ENCODE assay signal across 8 cellular contexts in genomic region chr17:18859256-18859655, GRCh38. TPM values are rescaled to one million over a fixed set of nuclear protein-coding genes. Genes with fewer than 3 reads are reported as not detected.
A peak's percentile ranks its signal among the peaks of the same experiment; 100 is the strongest.
DNase-seq lines count a peak whose midpoint lies in the region; ATAC-seq and TF ChIP-seq lines count a peak whose summit lies in the region.

No MANE protein-coding gene starts in this region.

- CTCF ChIA-PET in SK-N-SH (lab: Yijun Ruan, JAX): interaction anchor here (1.2 to 1.9 kb wide), 2 partner anchors 90 to 102 kb away, joined by 5 to 6 read pairs; no protein-coding TSS in a partner anchor

- no peaks in the 10 kb centered on the region for H3K36me3 ChIP-seq in SK-N-SH (replicated peaks in 1 of 2; ENCODE audit: control insufficient read depth in 1 of 2, insufficient read depth in 2 of 2, low read length in 1 of 2)

- H3K27me3 Mint-ChIP-seq in T-helper 1 cell treated with Interleukin-12 subunit alpha and Interleukin-12 subunit beta and Interleukin-4 antibody, amounts not matched to agents 30 μg/mL and 1 μg/mL, for 36 hours (ENCODE audit: low read depth): no peaks in the 10 kb centered on the region

- H3K4me1 ChIP-seq in SK-N-SH (ENCODE audit: control insufficient read depth in 1 of 2, insufficient read depth in 2 of 2, low read depth in 1 of 2, low read length in 1 of 2): peaks cover 7 to 17% of the 10 kb centered on the region in 2 experiments; a peak in 3 of 4 replicates

- ATAC-seq in SK-N-SH treated with all-trans-retinoic acid at 6 μM for 48 hours (no peak), GM19463 (IDR thresholded peaks at IDR 0.05; ENCODE audit: unreplicated experiment) (no peak)

- DNase-seq in SK-N-SH (peak; percentile 28), fibroblast of mammary gland (ENCODE audit: low read depth) (peak; percentile 47), retina (peak; percentile 49), T-helper 9 cell (no peak), AG08396 (ENCODE audit: low spot score) (no peak)

- no peak for TF ChIP-seq RAD21 in SK-N-SH (IDR thresholded peaks at IDR 0.05; ENCODE audit: low read length)

- TF ChIP-seq EP300 in SK-N-SH (IDR thresholded peaks at IDR 0.05; ENCODE audit: borderline replicate concordance in 1 of 2, low read depth in 1 of 2, low read length in 1 of 2): no peak

- no peaks in the 10 kb centered on the region for H3F3A ChIP-seq in SK-N-SH (replicated peaks; ENCODE audit: insufficient read depth)

- H3K9ac ChIP-seq in SK-N-SH: peak overlapping the region; percentile 84; the same call in 1 of the 2 replicates

- WGBS in SK-N-SH (ENCODE audit: low lambda C conversion rate): 42% methylated on average over 4 of the region's 4 CpGs

- POLR2A ChIA-PET in SK-N-SH (lab: Yijun Ruan, JAX): interaction anchor here (1.0 kb wide), 1 partner anchor 528 kb away, joined by 3 read pairs; no protein-coding TSS in a partner anchor

- peak overlapping the region in 1 of 2 experiments; percentile 54; a peak in 1 of 4 replicates for H3K27ac ChIP-seq in SK-N-SH (ENCODE audit: low read depth in 2 of 2, low read length in 1 of 2)

- peak overlapping the region; percentile 67 for H3K27ac Mint-ChIP-seq in T-helper 1 cell treated with Interleukin-12 subunit alpha and Interleukin-12 subunit beta and Interleukin-4 antibody, amounts not matched to agents 30 μg/mL and 1 μg/mL, for 36 hours

- no peaks in the 10 kb centered on the region for H3K27me3 ChIP-seq in SK-N-SH (ENCODE audit: insufficient read depth)

- peaks cover 45% of the 10 kb centered on the region for H3K4me1 Mint-ChIP-seq in T-helper 1 cell treated with Interleukin-12 subunit alpha and Interleukin-12 subunit beta and Interleukin-4 antibody, amounts not matched to agents 30 μg/mL and 1 μg/mL, for 36 hours (ENCODE audit: low read depth)

- H3K79me2 ChIP-seq in SK-N-SH (ENCODE audit: insufficient read depth): peaks cover 71% of the 10 kb centered on the region

- peaks cover 1% of the 10 kb centered on the region for H3K36me3 Mint-ChIP-seq in T-helper 1 cell treated with Interleukin-12 subunit alpha and Interleukin-12 subunit beta and Interleukin-4 antibody, amounts not matched to agents 30 μg/mL and 1 μg/mL, for 36 hours (ENCODE audit: low read depth)

- H3K9me3 Mint-ChIP-seq in T-helper 1 cell treated with Interleukin-12 subunit alpha and Interleukin-12 subunit beta and Interleukin-4 antibody, amounts not matched to agents 30 μg/mL and 1 μg/mL, for 36 hours: no peaks in the 10 kb centered on the region

- peak overlapping the region; percentile 70 for H3K4me2 ChIP-seq in SK-N-SH

- H2AFZ ChIP-seq in SK-N-SH (ENCODE audit: low read depth): no peak overlapping the region

- H3K4me3 Mint-ChIP-seq in T-helper 1 cell treated with Interleukin-12 subunit alpha and Interleukin-12 subunit beta and Interleukin-4 antibody, amounts not matched to agents 30 μg/mL and 1 μg/mL, for 36 hours: peak overlapping the region; percentile 75

- H3K4me3 ChIP-seq in SK-N-SH (ENCODE audit: low read depth in 2 of 2, low read length in 1 of 2): peak overlapping the region; percentile 72 to 77
- peak overlapping the region; percentile 47 for H3K4me3 ChIP-seq in fibroblast of mammary gland (ENCODE audit: control insufficient read depth, low read depth, low read length)

- no peaks in the 10 kb centered on the region for H3K9me3 ChIP-seq in SK-N-SH

- no peak for TF ChIP-seq CTCF in SK-N-SH (IDR thresholded peaks at IDR 0.05)
- TF ChIP-seq CTCF in fibroblast of mammary gland (conservative IDR thresholded peaks at IDR 0.05; ENCODE audit: control insufficient read depth, insufficient read depth, low read depth, low read length): no peak

- H4K20me1 ChIP-seq in SK-N-SH (ENCODE audit: insufficient read depth): no peaks in the 10 kb centered on the region

- no peaks in the 10 kb centered on the region for H3K9me2 ChIP-seq in SK-N-SH

TF ChIP-seq in SK-N-SH, 30 proteins besides CTCF, POLR2A, EP300 and RAD21 (continues in another document):
- no peak for TF ChIP-seq SMC3 (IDR thresholded peaks at IDR 0.05; ENCODE audit: low read depth, low read length)
- TF ChIP-seq, protein P1, sequence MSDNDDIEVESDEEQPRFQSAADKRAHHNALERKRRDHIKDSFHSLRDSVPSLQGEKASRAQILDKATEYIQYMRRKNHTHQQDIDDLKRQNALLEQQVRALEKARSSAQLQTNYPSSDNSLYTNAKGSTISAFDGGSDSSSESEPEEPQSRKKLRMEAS (IDR thresholded peaks at IDR 0.05; ENCODE audit: low read depth): no peak
- TF ChIP-seq SIN3A (IDR thresholded peaks at IDR 0.05; ENCODE audit: borderline replicate concordance, low read depth, low read length): no peak
- no peak for TF ChIP-seq ZBTB33 (IDR thresholded peaks at IDR 0.05; ENCODE audit: borderline replicate concordance, low read depth)
- no peak for TF ChIP-seq POLR2AphosphoS5 (IDR thresholded peaks at IDR 0.05; ENCODE audit: low read depth, low read length)
- TF ChIP-seq NFIC (IDR thresholded peaks at IDR 0.05; ENCODE audit: borderline replicate concordance): no peak
- no peak for TF ChIP-seq RCOR1 (IDR thresholded peaks at IDR 0.05; ENCODE audit: low read length)
- no peak for TF ChIP-seq MEF2A (IDR thresholded peaks at IDR 0.05; ENCODE audit: borderline replicate concordance, low read depth)
- no peak for TF ChIP-seq NRF1 (IDR thresholded peaks at IDR 0.05; ENCODE audit: low read depth, low read length)

TF ChIP-seq in SK-N-SH treated with all-trans-retinoic acid at 6 μM for 48 hours, 23 proteins besides CTCF, POLR2A, EP300 and RAD21 (continues in another document):
- TF ChIP-seq RARB (CRISPR knock-in tag; IDR thresholded peaks at IDR 0.05) (no peak), TOX (CRISPR knock-in tag; IDR thresholded peaks at IDR 0.05; ENCODE audit: borderline replicate concordance) (no peak), PPARA (CRISPR knock-in tag; IDR thresholded peaks at IDR 0.05; ENCODE audit: borderline replicate concordance) (no peak), ZNF8 (CRISPR knock-in tag; IDR thresholded peaks at IDR 0.05) (no peak), TCF4 (CRISPR knock-in tag; IDR thresholded peaks at IDR 0.05; ENCODE audit: borderline replicate concordance) (no peak), ESRRG (CRISPR knock-in tag; IDR thresholded peaks at IDR 0.05) (no peak), OSR1 (CRISPR knock-in tag; IDR thresholded peaks at IDR 0.05) (no peak), CSDC2 (CRISPR knock-in tag; IDR thresholded peaks at IDR 0.05) (no peak), GLIS3 (CRISPR knock-in tag; IDR thresholded peaks at IDR 0.05) (no peak), BACH2 (CRISPR knock-in tag; IDR thresholded peaks at IDR 0.05; ENCODE audit: borderline replicate concordance) (no peak), POU6F1 (CRISPR knock-in tag; IDR thresholded peaks at IDR 0.05; ENCODE audit: borderline replicate concordance, low read depth) (no peak)
- TF ChIP-seq, protein P2, sequence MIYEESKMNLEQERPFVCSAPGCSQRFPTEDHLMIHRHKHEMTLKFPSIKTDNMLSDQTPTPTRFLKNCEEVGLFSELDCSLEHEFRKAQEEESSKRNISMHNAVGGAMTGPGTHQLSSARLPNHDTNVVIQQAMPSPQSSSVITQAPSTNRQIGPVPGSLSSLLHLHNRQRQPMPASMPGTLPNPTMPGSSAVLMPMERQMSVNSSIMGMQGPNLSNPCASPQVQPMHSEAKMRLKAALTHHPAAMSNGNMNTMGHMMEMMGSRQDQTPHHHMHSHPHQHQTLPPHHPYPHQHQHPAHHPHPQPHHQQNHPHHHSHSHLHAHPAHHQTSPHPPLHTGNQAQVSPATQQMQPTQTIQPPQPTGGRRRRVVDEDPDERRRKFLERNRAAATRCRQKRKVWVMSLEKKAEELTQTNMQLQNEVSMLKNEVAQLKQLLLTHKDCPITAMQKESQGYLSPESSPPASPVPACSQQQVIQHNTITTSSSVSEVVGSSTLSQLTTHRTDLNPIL (CRISPR knock-in tag; IDR thresholded peaks at IDR 0.05; ENCODE audit: low read depth): no peak
- TF ChIP-seq, protein P3, sequence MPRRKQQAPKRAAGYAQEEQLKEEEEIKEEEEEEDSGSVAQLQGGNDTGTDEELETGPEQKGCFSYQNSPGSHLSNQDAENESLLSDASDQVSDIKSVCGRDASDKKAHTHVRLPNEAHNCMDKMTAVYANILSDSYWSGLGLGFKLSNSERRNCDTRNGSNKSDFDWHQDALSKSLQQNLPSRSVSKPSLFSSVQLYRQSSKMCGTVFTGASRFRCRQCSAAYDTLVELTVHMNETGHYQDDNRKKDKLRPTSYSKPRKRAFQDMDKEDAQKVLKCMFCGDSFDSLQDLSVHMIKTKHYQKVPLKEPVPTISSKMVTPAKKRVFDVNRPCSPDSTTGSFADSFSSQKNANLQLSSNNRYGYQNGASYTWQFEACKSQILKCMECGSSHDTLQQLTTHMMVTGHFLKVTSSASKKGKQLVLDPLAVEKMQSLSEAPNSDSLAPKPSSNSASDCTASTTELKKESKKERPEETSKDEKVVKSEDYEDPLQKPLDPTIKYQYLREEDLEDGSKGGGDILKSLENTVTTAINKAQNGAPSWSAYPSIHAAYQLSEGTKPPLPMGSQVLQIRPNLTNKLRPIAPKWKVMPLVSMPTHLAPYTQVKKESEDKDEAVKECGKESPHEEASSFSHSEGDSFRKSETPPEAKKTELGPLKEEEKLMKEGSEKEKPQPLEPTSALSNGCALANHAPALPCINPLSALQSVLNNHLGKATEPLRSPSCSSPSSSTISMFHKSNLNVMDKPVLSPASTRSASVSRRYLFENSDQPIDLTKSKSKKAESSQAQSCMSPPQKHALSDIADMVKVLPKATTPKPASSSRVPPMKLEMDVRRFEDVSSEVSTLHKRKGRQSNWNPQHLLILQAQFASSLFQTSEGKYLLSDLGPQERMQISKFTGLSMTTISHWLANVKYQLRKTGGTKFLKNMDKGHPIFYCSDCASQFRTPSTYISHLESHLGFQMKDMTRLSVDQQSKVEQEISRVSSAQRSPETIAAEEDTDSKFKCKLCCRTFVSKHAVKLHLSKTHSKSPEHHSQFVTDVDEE (CRISPR knock-in tag; IDR thresholded peaks at IDR 0.05): no peak

RNA-seq across cellular contexts. Expression of gene PRPSAP2, which starts 1.3 kb away (rescaled TPM):
- polyA plus RNA-seq in SK-N-SH (2012; rRNA removed): 27.6 and 36.6 TPM in 2 replicates
- polyA plus RNA-seq in SK-N-SH (2012; cell fraction: cytosol; rRNA removed): 35.6 and 36.2 TPM in 2 replicates
- 22.0 and 34.2 TPM in 2 replicates for polyA plus RNA-seq in SK-N-SH (2012; cell fraction: nucleus; rRNA removed)

Comparison
In these comparisons a context has a peak if more than half of its experiments do, and no peak if none do; other contexts are left out.
1. DNase-seq: peak in SK-N-SH (single experiment), fibroblast of mammary gland (single experiment) and retina (single experiment); none in T-helper 9 cell (single experiment) and AG08396 (single experiment).